8 cellular contexts compared by ENCODE assay signal in genomic region chr18:13611058-13611615, GRCh38.
DNase-seq lines count a peak whose midpoint lies in the region; ATAC-seq and TF ChIP-seq lines count a peak whose summit lies in the region.

No MANE protein-coding gene starts in this region.

- no peaks in the 10 kb centered on the region for H3K27me3 Mint-ChIP-seq in activated CD4-positive, alpha-beta T cell treated with anti-CD3 and anti-CD28 coated beads, Interleukin-2, amount 10 ng/mL, durations not matched to agents 7 days and 5 days

- in situ Hi-C loops in astrocyte of the cerebellum (cut with HindIII; ENCODE audit: low sequenced_read_pairs): no loop called here

- peak; percentile 21 for ATAC-seq in HG03565 (IDR thresholded peaks at IDR 0.05; ENCODE audit: unreplicated experiment)
- no peak for ATAC-seq in stimulated activated effector memory CD8-positive, alpha-beta T cell treated with anti-CD3 and anti-CD28 coated beads, Interleukin-12 subunit alpha, Interleukin-12 subunit beta, amount 100 ng/mL, for 72 hours

- no peaks in the 10 kb centered on the region for H3K9me3 Mint-ChIP-seq in activated CD4-positive, alpha-beta T cell treated with anti-CD3 and anti-CD28 coated beads, Interleukin-2, amount 10 ng/mL, durations not matched to agents 7 days and 5 days
- no peaks in the 10 kb centered on the region for H3K9me3 Mint-ChIP-seq in stimulated activated effector memory CD8-positive, alpha-beta T cell treated with anti-CD3 and anti-CD28 coated beads, Interleukin-12 subunit alpha, Interleukin-12 subunit beta, amount 100 ng/mL, for 72 hours

- DNase-seq in activated CD4-positive, alpha-beta T cell treated with anti-CD3 and anti-CD28 coated beads, Interleukin-2, amount 10 ng/mL, durations not matched to agents 7 days and 5 days: peak; percentile 20
- DNase-seq in activated CD4-positive, alpha-beta T cell treated with anti-CD3 and anti-CD28 coated beads for 48 hours: no peak
- peak; percentile 13 for DNase-seq in astrocyte of the cerebellum (ENCODE audit: low read depth)
- DNase-seq in stimulated activated effector memory CD8-positive, alpha-beta T cell treated with anti-CD3 and anti-CD28 coated beads, Interleukin-12 subunit alpha, Interleukin-12 subunit beta, amount 100 ng/mL, for 72 hours (ENCODE audit: low spot score in 2 of 2): peak in 1 of 2 donors; percentile 68
- no peak for DNase-seq in OCI-M2 (lab: John Stamatoyannopoulos, UW; ENCODE audit: unreplicated experiment)
- DNase-seq in T1000 (lab: John Stamatoyannopoulos, UW): no peak

- H3K4me1 Mint-ChIP-seq in activated CD4-positive, alpha-beta T cell treated with anti-CD3 and anti-CD28 coated beads, Interleukin-2, amount 10 ng/mL, durations not matched to agents 7 days and 5 days: peaks cover 94% of the 10 kb centered on the region
- H3K4me1 Mint-ChIP-seq in stimulated activated effector memory CD8-positive, alpha-beta T cell treated with anti-CD3 and anti-CD28 coated beads, Interleukin-12 subunit alpha, Interleukin-12 subunit beta, amount 100 ng/mL, for 72 hours: peaks cover 82% of the 10 kb centered on the region

- H3K4me3 Mint-ChIP-seq in activated CD4-positive, alpha-beta T cell treated with anti-CD3 and anti-CD28 coated beads, Interleukin-2, amount 10 ng/mL, durations not matched to agents 7 days and 5 days: peak overlapping the region; percentile 75
- peak overlapping the region; percentile 88 for H3K4me3 Mint-ChIP-seq in stimulated activated effector memory CD8-positive, alpha-beta T cell treated with anti-CD3 and anti-CD28 coated beads, Interleukin-12 subunit alpha, Interleukin-12 subunit beta, amount 100 ng/mL, for 72 hours

- CTCF ChIA-PET in activated CD4-positive, alpha-beta T cell treated with anti-CD3 and anti-CD28 coated beads, Interleukin-2, amount 10 ng/mL, durations not matched to agents 7 days and 5 days (lab: Charles Lee): interaction anchor here (2.3 kb wide), 1 partner anchor 15 kb away, joined by 6 read pairs; no protein-coding TSS in a partner anchor

- H3K36me3 Mint-ChIP-seq in activated CD4-positive, alpha-beta T cell treated with anti-CD3 and anti-CD28 coated beads, Interleukin-2, amount 10 ng/mL, durations not matched to agents 7 days and 5 days (ENCODE audit: low read depth): peaks cover 12% of the 10 kb centered on the region
- peaks cover 51% of the 10 kb centered on the region for H3K36me3 Mint-ChIP-seq in stimulated activated effector memory CD8-positive, alpha-beta T cell treated with anti-CD3 and anti-CD28 coated beads, Interleukin-12 subunit alpha, Interleukin-12 subunit beta, amount 100 ng/mL, for 72 hours

- no peaks in the 10 kb centered on the region for H3K9me3 ChIP-seq in iPS-18c (ENCODE audit: control insufficient read depth, insufficient read depth, low read length)

- POLR2A ChIA-PET in activated CD4-positive, alpha-beta T cell treated with anti-CD3 and anti-CD28 coated beads, Interleukin-2, amount 10 ng/mL, durations not matched to agents 7 days and 5 days (lab: Charles Lee): no interaction called here

- H3K4me3 ChIP-seq in astrocyte of the cerebellum (ENCODE audit: low read depth, low read length): peak overlapping the region; percentile 34
- peak overlapping the region; percentile 29 for H3K4me3 ChIP-seq in iPS-18c (ENCODE audit: insufficient read depth, low read depth, low read length)

- H3K27ac Mint-ChIP-seq in activated CD4-positive, alpha-beta T cell treated with anti-CD3 and anti-CD28 coated beads, Interleukin-2, amount 10 ng/mL, durations not matched to agents 7 days and 5 days: peak overlapping the region; percentile 96
- peak overlapping the region; percentile 97 for H3K27ac Mint-ChIP-seq in stimulated activated effector memory CD8-positive, alpha-beta T cell treated with anti-CD3 and anti-CD28 coated beads, Interleukin-12 subunit alpha, Interleukin-12 subunit beta, amount 100 ng/mL, for 72 hours

- TF ChIP-seq CTCF in astrocyte of the cerebellum (IDR thresholded peaks at IDR 0.05; ENCODE audit: low read depth, low read length, missing control alignments): no peak

Comparison
In these comparisons a context has a peak if more than half of its experiments do, and no peak if none do; other contexts are left out.
1. DNase-seq: peak in activated CD4-positive, alpha-beta T cell treated with anti-CD3 and anti-CD28 coated beads, Interleukin-2, amount 10 ng/mL, durations not matched to agents 7 days and 5 days (single experiment) and astrocyte of the cerebellum (single experiment); none in activated CD4-positive, alpha-beta T cell treated with anti-CD3 and anti-CD28 coated beads for 48 hours (single experiment), OCI-M2 (single experiment) and T1000 (single experiment).